9 cellular contexts compared by ENCODE assay signal in genomic region chrX:110341189-110342035, GRCh38. TPM values are rescaled to one million over a fixed set of nuclear protein-coding genes. Genes with fewer than 3 reads are reported as not detected.
DNase-seq lines count a peak whose midpoint lies in the region; ATAC-seq, FAIRE-seq and TF ChIP-seq lines count a peak whose summit lies in the region.
"Had no signal": no experiment of that assay in that cellular context is flagged by ENCODE, and none has a peak within 500 bp of the region (broad histone marks: within the 10 kb centered on the region; RNA-seq: fewer than 3 reads in every experiment).

No MANE protein-coding gene starts in this region.

- in situ Hi-C loops in brain microvascular endothelial cell (cut with HindIII; ENCODE audit: low pct_ligation_motif_present, low sequenced_read_pairs) = no loop called here

- CTCF ChIA-PET in AG04449 (lab: Yijun Ruan, JAX) = interaction anchor here (0.7 to 1.3 kb wide), 2 partner anchors 11 to 180 kb away, joined by 3 to 6 read pairs; no protein-coding TSS in a partner anchor

- ATAC-seq in HG03442 (IDR thresholded peaks at IDR 0.05; ENCODE audit: unreplicated experiment) (peak; percentile 93), Right ventricle myocardium inferior (no peak), left ventricle myocardium superior (no peak)

- no peak overlapping the region; the same call in 1 of the 2 replicates for H3K4me3 ChIP-seq in AG04449 (ENCODE audit: low read depth, low read length)
- no peak overlapping the region for H3K4me3 ChIP-seq in brain microvascular endothelial cell (ENCODE audit: low read depth, low read length)
- H3K4me3 ChIP-seq in sigmoid colon = no peak overlapping the region

- POLR2A ChIA-PET in AG04449 (lab: Yijun Ruan, JAX) = interaction anchor here (0.9 kb wide), 1 partner anchor 62 kb away, joined by 3 read pairs; no protein-coding TSS in a partner anchor

- TF ChIP-seq POLR2A in sigmoid colon (IDR thresholded peaks at IDR 0.05) = no peak

- 82 to 86% methylated on average over 11 of the region's 11 CpGs for WGBS in sigmoid colon, 2 donors

- intact Hi-C loops in sigmoid colon (cut with DNase I) (no loop called here), Right ventricle myocardium inferior (cut with DNase I) (no loop called here), left ventricle myocardium superior (cut with micrococcal nuclease) (no loop called here)

- DNase-seq in AG04449 (ENCODE audit: low read depth, low spot score) (peak; percentile 69), GM19239 (ENCODE audit: insufficient read length, low spot score) (no peak), brain microvascular endothelial cell (peak; percentile 79), Kasumi-1 (lab: John Stamatoyannopoulos, UW) (no peak), sigmoid colon (no peak), Right ventricle myocardium inferior (ENCODE audit: missing footprints) (no peak), left ventricle myocardium superior (no peak)

- no peaks in the 10 kb centered on the region for H3K36me3 ChIP-seq in brain microvascular endothelial cell (replicated peaks)
- no peaks in the 10 kb centered on the region for H3K36me3 ChIP-seq in sigmoid colon

- H3K27me3 ChIP-seq in brain microvascular endothelial cell (replicated peaks) (no peaks in the 10 kb centered on the region), sigmoid colon (no peaks in the 10 kb centered on the region)

- H3K27ac ChIP-seq in brain microvascular endothelial cell (peak overlapping the region; percentile 73), sigmoid colon (no peak overlapping the region)

- FAIRE-seq in GM19239 (lab: Jason Lieb, UNC) = peak; percentile 72

- TF ChIP-seq CTCF in AG04449 (IDR thresholded peaks at IDR 0.05; ENCODE audit: insufficient read depth, low read length, missing control alignments) (no peak), brain microvascular endothelial cell (IDR thresholded peaks at IDR 0.05; ENCODE audit: low read depth, low read length, missing control alignments) (no peak), sigmoid colon (IDR thresholded peaks at IDR 0.05) (no peak)

- no peaks in the 10 kb centered on the region for H3K9me3 ChIP-seq in sigmoid colon

- H3K4me1 ChIP-seq in sigmoid colon = no peaks in the 10 kb centered on the region

- no peak for TF ChIP-seq EP300 in sigmoid colon (IDR thresholded peaks at IDR 0.05)

RNA-seq across cellular contexts. Expression of gene RTL9, which starts 17.2 kb away (rescaled TPM):
- under 1 TPM in 2 of 4 donors, not detected in 2; under 0.01 to 0.28 TPM for total RNA-seq in sigmoid colon
- under 1 TPM in 1 of 3 donors, not detected in 2; 0.03 TPM for polyA plus RNA-seq in sigmoid colon
- total RNA-seq in Right ventricle myocardium inferior = 0.38 TPM
- total RNA-seq in left ventricle myocardium superior = 0.40 TPM
- total RNA-seq: lung microvascular endothelial cell had no signal

RNA-seq across cellular contexts. Expression of gene AMMECR1, which starts 23.5 kb away (rescaled TPM):
- total RNA-seq in sigmoid colon (1 to 10 TPM; 1.5 to 3.2 (median 2.2) TPM), Right ventricle myocardium inferior (1.1 TPM), left ventricle myocardium superior (1.7 TPM)
- polyA plus RNA-seq in sigmoid colon = 1 to 10 TPM; 3.6 to 8.1 (median 5.4) TPM

Comparison
In these comparisons a context has a peak if more than half of its experiments do, and no peak if none do; other contexts are left out.
1. DNase-seq: peak in AG04449 (single experiment) and brain microvascular endothelial cell (single experiment); none in GM19239 (single experiment), Kasumi-1 (0 of 2), sigmoid colon (single experiment), Right ventricle myocardium inferior (single experiment) and left ventricle myocardium superior (single experiment).